18 cellular contexts compared by ENCODE assay signal in the genomic region with DNA sequence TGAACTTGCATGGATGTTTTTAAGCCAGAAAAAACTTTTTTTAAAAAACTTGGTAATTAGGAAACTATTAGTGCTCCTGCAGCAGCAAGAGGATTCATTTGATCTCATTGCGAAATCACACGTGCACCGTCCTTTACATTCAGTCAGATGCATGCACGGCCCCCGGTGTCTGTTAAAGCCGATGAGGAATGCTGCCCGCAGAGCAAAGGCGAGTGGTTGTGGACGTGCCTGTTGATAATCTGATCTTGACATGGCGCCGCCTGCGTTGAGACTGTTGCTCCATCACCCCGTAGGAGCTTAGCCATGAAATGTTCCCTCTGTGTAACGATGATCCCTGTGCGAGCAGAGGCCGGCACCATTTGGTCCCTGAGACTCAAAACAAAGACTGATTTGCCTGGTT.
"Had no signal": no experiment of that assay in that cellular context is flagged by ENCODE, and none has a peak within 500 bp of the region (broad histone marks: within the 10 kb centered on the region; RNA-seq: fewer than 3 reads in every experiment).

No MANE protein-coding gene starts in this region.

- H3K4me3 ChIP-seq: body of pancreas, left lung, ovary, upper lobe of left lung had no signal

- ATAC-seq: body of pancreas; left lung; stimulated activated naive B cell treated with anti-CD40 and anti-IgM and Interleukin-4, amounts not matched to agents 10 μg/mL and 1 μg/mL and 100 μg/mL, for 72 hours had no signal

- H3K9me3 ChIP-seq: body of pancreas, ovary, SK-N-SH had no signal

- H3K27ac ChIP-seq: body of pancreas, left lung, ovary, upper lobe of left lung had no signal

- H3K36me3 ChIP-seq: left lung, ovary, upper lobe of left lung had no signal

- H3K27me3 ChIP-seq: body of pancreas, ovary, upper lobe of left lung had no signal

- FAIRE-seq: TTC549 had no signal

- H3K4me2 ChIP-seq: SK-N-SH had no signal

- DNase-seq: activated B cell treated with CpG ODN at 0.5 μM for 24 hours; activated CD4-positive, alpha-beta T cell treated with anti-CD3 and anti-CD28 coated beads, Interleukin-2, amount 10 ng/mL, durations not matched to agents 24 days and 14 days; activated naive CD4-positive, alpha-beta T cell treated with anti-CD3 and anti-CD28 coated beads, Interleukin-2, amount 50 U/mL, for 16 hours; amniotic stem cell; body of pancreas; cerebellar nuclear complex; endodermal cell; erythroblast; foreskin fibroblast; glutamatergic neuron; left lung; mesendoderm; ovary; SK-N-SH; stimulated activated naive B cell treated with anti-CD40 and anti-IgM and Interleukin-4, amounts not matched to agents 10 μg/mL and 1 μg/mL and 100 μg/mL, for 72 hours; substantia nigra; upper lobe of left lung had no signal

- H3K4me1 ChIP-seq: body of pancreas, left lung, upper lobe of left lung had no signal

- H3K9ac ChIP-seq: SK-N-SH had no signal
